Comparison of ENCODE assay signal across 8 cellular contexts in the genomic region with DNA sequence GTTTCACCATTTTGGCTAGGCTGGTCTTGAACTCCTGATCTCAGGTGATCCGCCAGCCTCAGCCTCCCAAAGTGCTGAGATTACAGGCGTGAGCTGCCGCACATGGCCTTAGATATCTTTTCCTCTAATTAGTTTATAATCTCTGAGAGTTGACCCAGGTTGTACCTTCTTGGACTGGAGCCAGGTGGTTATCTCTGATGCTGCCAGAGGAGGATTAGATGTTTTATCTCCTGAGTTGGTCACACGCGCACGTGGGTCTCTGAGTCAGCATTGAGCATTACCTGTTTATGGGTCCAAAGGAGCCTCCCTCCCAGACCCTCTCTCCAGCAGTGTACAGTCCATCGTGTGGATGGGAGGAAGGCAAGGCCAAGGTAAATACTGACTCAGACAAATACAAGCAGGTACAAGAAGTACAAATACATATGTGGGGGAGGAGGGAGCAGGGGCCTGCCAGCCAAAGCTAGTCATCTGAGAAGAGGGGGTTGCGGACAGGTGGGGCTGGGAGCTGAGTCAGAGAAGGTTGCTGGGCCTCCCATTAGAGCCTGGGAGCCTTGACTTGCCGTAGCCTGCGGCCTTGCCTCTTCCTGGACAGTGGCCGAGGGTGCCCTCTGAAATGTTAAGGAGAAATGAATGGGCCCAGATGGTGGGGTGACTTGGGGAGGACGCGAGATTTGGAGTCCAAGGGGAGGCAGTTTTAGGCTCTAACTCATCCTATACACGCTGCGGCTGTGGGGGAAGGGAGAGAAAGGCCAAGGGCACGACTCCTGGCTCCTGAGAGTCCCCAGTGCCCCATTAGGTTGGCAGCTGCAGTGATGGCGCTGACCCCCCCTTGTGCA. TPM values are rescaled to one million over a fixed set of nuclear protein-coding genes. Genes with fewer than 3 reads are reported as not detected.
DNase-seq lines count a peak whose midpoint lies in the region; ATAC-seq and TF ChIP-seq lines count a peak whose summit lies in the region.

No MANE protein-coding gene starts in this region.

- in situ Hi-C loops in GM23248 (cut with MboI), result no loop called here

- H3K36me3 ChIP-seq in muscle layer of colon (ENCODE audit: insufficient read depth, low read length) (no peaks in the 10 kb centered on the region), GM23248 (ENCODE audit: low read depth) (no peaks in the 10 kb centered on the region)

- H2AFZ ChIP-seq in GM23248, result no peak overlapping the region

- H3K9ac ChIP-seq in muscle layer of colon (ENCODE audit: low read length) (peak overlapping the region; percentile 29), GM23248 (no peak overlapping the region)

- DNase-seq in CD14-positive monocyte (ENCODE audit: low spot score) (no peak), NCI-H2196 treated with DMSO at 0.1 percent for 48 hours (lab: John Stamatoyannopoulos, UW; ENCODE audit: unreplicated experiment) (peak; percentile 95), H4 (ENCODE audit: low spot score) (no peak), GM23248 (no peak)

- H3K9me3 Mint-ChIP-seq in CD14-positive monocyte, result peaks cover 0 to 2% (median 0%) of the 10 kb centered on the region in 7 donors
- H3K9me3 Mint-ChIP-seq in brain, result peaks cover 0 to 2% (median 0%) of the 10 kb centered on the region in 5 experiments

- no peaks in the 10 kb centered on the region for H4K20me1 ChIP-seq in GM23248 (ENCODE audit: insufficient read depth)

- H3K4me1 ChIP-seq in muscle layer of colon (ENCODE audit: insufficient read depth, low read length) (peaks cover 84% of the 10 kb centered on the region), GM23248 (ENCODE audit: insufficient read depth) (peaks cover 33% of the 10 kb centered on the region)

- peaks cover 49 to 58% of the 10 kb centered on the region in 2 donors for H3K36me3 Mint-ChIP-seq in CD14-positive monocyte
- H3K36me3 Mint-ChIP-seq in brain, result no peaks in the 10 kb centered on the region

- H3K4me1 Mint-ChIP-seq in CD14-positive monocyte (peaks cover 81% of the 10 kb centered on the region), brain (peaks cover 45% of the 10 kb centered on the region)

- H3K4me3 ChIP-seq in muscle layer of colon (ENCODE audit: low read depth in 1 of 2, low read length in 2 of 2) (no peak overlapping the region), GM23248 (no peak overlapping the region)

- intact Hi-C loops in CD14-positive monocyte (cut with micrococcal nuclease), result no loop called here

- H3K9me3 ChIP-seq in muscle layer of colon (ENCODE audit: low read length), result no peaks in the 10 kb centered on the region
- H3K9me3 ChIP-seq in GM23248 (ENCODE audit: low read depth), result no peaks in the 10 kb centered on the region

- no peak overlapping the region for H3K4me2 ChIP-seq in GM23248 (ENCODE audit: unreplicated experiment)

- H3K27ac Mint-ChIP-seq in CD14-positive monocyte (peak overlapping the region; percentile 94 to 96 (median 95)), brain (peak overlapping the region in 4 of 5 experiments; percentile 10 to 87 (median 54))

- H3K27me3 Mint-ChIP-seq in CD14-positive monocyte (ENCODE audit: low read depth in 3 of 3) (no peaks in the 10 kb centered on the region), brain (no peaks in the 10 kb centered on the region)

- ATAC-seq in GM19328 (IDR thresholded peaks at IDR 0.05; ENCODE audit: unreplicated experiment), result no peak
- no peak for ATAC-seq in HG03469 (IDR thresholded peaks at IDR 0.05; ENCODE audit: unreplicated experiment)

- H3K4me3 Mint-ChIP-seq in CD14-positive monocyte (peak overlapping the region in 1 of 2 donors; percentile 68), brain (no peak overlapping the region)

- H3K9me2 ChIP-seq in GM23248 (ENCODE audit: insufficient read depth), result no peaks in the 10 kb centered on the region

- no peak for TF ChIP-seq CTCF in CD14-positive monocyte (IDR thresholded peaks at IDR 0.05)
- no peak for TF ChIP-seq CTCF in brain (conservative IDR thresholded peaks at IDR 0.05)

- 88 to 91% methylated on average over 17 of the region's 17 CpGs for WGBS in GM23248 (ENCODE audit: low coverage in 1 of 2, low lambda C conversion rate in 2 of 2, missing lambda C conversion rate in 2 of 2), 2 experiments

- no peaks in the 10 kb centered on the region for H3K79me2 ChIP-seq in GM23248 (ENCODE audit: insufficient read depth)

- peaks cover 8% of the 10 kb centered on the region for H3F3A ChIP-seq in GM23248 (ENCODE audit: insufficient read depth)

- H3K27me3 ChIP-seq in muscle layer of colon (ENCODE audit: control insufficient read depth in 1 of 2, insufficient read depth in 2 of 2, low read length in 2 of 2) (no peaks in the 10 kb centered on the region), GM23248 (replicated peaks; ENCODE audit: insufficient read depth) (no peaks in the 10 kb centered on the region)

- H3K27ac ChIP-seq in muscle layer of colon (ENCODE audit: low read depth, low read length), result peak overlapping the region; percentile 93
- H3K27ac ChIP-seq in GM23248, result no peak overlapping the region

RNA-seq across cellular contexts. Expression of gene IL6R, which starts 13.1 kb away (rescaled TPM):
- polyA plus RNA-seq in CD14-positive monocyte (10 to 100 TPM; 56.4 to 81.7 TPM), brain (ENCODE audit: insufficient read depth, low read depth, low replicate concordance) (1.4 TPM), GM23248 (2016; fragmentation: Nextera tagmentation; extraction: Ambion mirVana) (1.3 and 2.1 TPM in 2 replicates)
- 6.6 and 7.3 TPM in 2 replicates for total RNA-seq in H4 (2014; rRNA removed; shearing (Covaris generic))
- total RNA-seq in GM23248 (2014; rRNA removed; shearing (Covaris generic)), result 3.9 and 8.8 TPM in 2 replicates

Comparison
In these comparisons a context has a peak if more than half of its experiments do, and no peak if none do; other contexts are left out.
1. RNA of gene IL6R, which starts 13.1 kb away (polyA plus RNA-seq): 56.4 to 81.7 TPM in CD14-positive monocyte; 1.3 to 2.1 TPM in GM23248 and 1.4 TPM in brain (single experiment); every median in the first group is over 10 times any median in the second.